ENCODE assay signal across 8 cellular contexts in the genomic region with DNA sequence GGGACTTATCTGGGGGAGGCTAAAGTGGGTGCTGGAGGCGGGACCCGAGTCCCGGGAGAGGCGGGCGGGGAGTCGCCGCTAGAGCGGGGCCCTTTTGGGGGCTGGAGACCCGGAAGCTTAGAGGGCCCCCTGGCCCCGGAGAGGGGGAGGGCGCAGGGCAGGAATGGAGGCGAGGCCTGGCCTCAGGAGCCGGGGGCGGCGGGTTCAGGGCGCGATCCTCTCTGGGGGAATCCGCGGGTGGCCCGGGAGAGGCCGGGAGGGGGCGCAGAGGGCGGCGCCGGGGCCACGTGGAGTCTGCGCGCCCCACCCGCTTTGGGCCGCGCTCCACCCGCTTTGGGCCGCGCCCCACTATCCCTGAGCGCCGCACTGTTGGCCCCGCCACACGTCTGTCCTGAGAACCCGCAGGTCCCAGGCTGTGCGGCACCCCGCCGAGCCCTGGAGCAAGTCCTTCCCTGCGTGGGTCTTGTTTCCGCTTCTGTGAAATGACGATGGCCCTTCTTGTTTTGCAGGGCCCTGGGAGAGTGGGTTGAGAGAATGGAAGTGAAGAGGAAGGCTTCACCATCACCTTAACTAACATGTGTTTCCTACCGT.
DNase-seq lines count a peak whose midpoint lies in the region; ATAC-seq, FAIRE-seq and TF ChIP-seq lines count a peak whose summit lies in the region.

No MANE protein-coding gene starts in this region.

- H3K4me3 Mint-ChIP-seq in CD8-positive, alpha-beta memory T cell = peak overlapping the region; percentile 84 to 88 (median 87)
- H3K4me3 Mint-ChIP-seq in astrocyte (ENCODE audit: unreplicated experiment) = peak overlapping the region; percentile 90

- peak; percentile 37 to 64 (median 49) for DNase-seq in CD8-positive, alpha-beta memory T cell
- DNase-seq in LNCaP clone FGC (ENCODE audit: low read depth) (no peak), T-helper 2 cell (peak; percentile 38 to 72 (median 50)), astrocyte (ENCODE audit: low read depth) (peak; percentile 49), cortex of kidney (lab: John Stamatoyannopoulos, UW) (no peak)

- no peak for FAIRE-seq in astrocyte (lab: Jason Lieb, UNC)

- peaks cover 0 to 4% of the 10 kb centered on the region in 2 donors for H3K27me3 Mint-ChIP-seq in CD8-positive, alpha-beta memory T cell
- H3K27me3 Mint-ChIP-seq in astrocyte (ENCODE audit: low read depth, unreplicated experiment) = peaks cover 3% of the 10 kb centered on the region

- no peaks in the 10 kb centered on the region for H4K20me1 ChIP-seq in astrocyte (ENCODE audit: insufficient read depth, low read length)

- no peaks in the 10 kb centered on the region for H3K9me3 Mint-ChIP-seq in CD8-positive, alpha-beta memory T cell
- H3K9me3 Mint-ChIP-seq in astrocyte (ENCODE audit: unreplicated experiment) = no peaks in the 10 kb centered on the region

- H3K4me1 Mint-ChIP-seq in CD8-positive, alpha-beta memory T cell = peaks cover 9 to 15% (median 13%) of the 10 kb centered on the region in 3 donors
- H3K4me1 Mint-ChIP-seq in astrocyte (ENCODE audit: low read depth, unreplicated experiment) = peaks cover 2% of the 10 kb centered on the region

- H3K9ac ChIP-seq in astrocyte (ENCODE audit: low read length) (peak overlapping the region; percentile 72), skeletal muscle satellite cell (ENCODE audit: low read depth, low read length) (peak overlapping the region; percentile 88)

- H3K27ac ChIP-seq in CD8-positive, alpha-beta memory T cell (ENCODE audit: low read depth, low read length) = peak overlapping the region; percentile 73
- H3K27ac ChIP-seq in astrocyte (ENCODE audit: low read depth, low read length) = peak overlapping the region; percentile 73

- H3K79me2 ChIP-seq in astrocyte (ENCODE audit: insufficient read depth, low read length) = no peaks in the 10 kb centered on the region

- TF ChIP-seq CTCF in LNCaP clone FGC (IDR thresholded peaks at IDR 0.05; ENCODE audit: control insufficient read depth, extremely low read depth, insufficient read depth) (peak; percentile 27; the same call in 1 of the 2 replicates), astrocyte (IDR thresholded peaks at IDR 0.05; ENCODE audit: insufficient read depth, low read depth, low read length) (no peak)

- no peaks in the 10 kb centered on the region for H3K36me3 ChIP-seq in CD8-positive, alpha-beta memory T cell (ENCODE audit: insufficient read depth, low read length)
- no peaks in the 10 kb centered on the region for H3K36me3 ChIP-seq in astrocyte (ENCODE audit: insufficient read depth, low read length)
- no peaks in the 10 kb centered on the region for H3K36me3 ChIP-seq in skeletal muscle satellite cell (ENCODE audit: insufficient read depth, low read length)

- peak overlapping the region in 7 of 8 donors; percentile 14 to 72 (median 39) for H3K27ac Mint-ChIP-seq in CD8-positive, alpha-beta memory T cell
- peak overlapping the region; percentile 84 for H3K27ac Mint-ChIP-seq in astrocyte (ENCODE audit: unreplicated experiment)

- peak overlapping the region; percentile 57 for H2AFZ ChIP-seq in astrocyte (ENCODE audit: low read depth, low read length)

- ATAC-seq in GM21360 (IDR thresholded peaks at IDR 0.05; ENCODE audit: unreplicated experiment) = peak; percentile 56

- no peaks in the 10 kb centered on the region for H3K9me3 ChIP-seq in CD8-positive, alpha-beta memory T cell (ENCODE audit: low read length)
- no peaks in the 10 kb centered on the region for H3K9me3 ChIP-seq in astrocyte (ENCODE audit: insufficient read depth, low read depth, low read length)
- no peaks in the 10 kb centered on the region for H3K9me3 ChIP-seq in skeletal muscle satellite cell (replicated peaks; ENCODE audit: low read length)

- CTCF ChIA-PET in CD8-positive, alpha-beta memory T cell (lab: Charles Lee) = no interaction called here

- H3K4me1 ChIP-seq in CD8-positive, alpha-beta memory T cell (ENCODE audit: insufficient read depth, low read length) = peaks cover 8% of the 10 kb centered on the region
- H3K4me1 ChIP-seq in astrocyte (ENCODE audit: insufficient read depth, low read length) (peaks cover 11% of the 10 kb centered on the region), skeletal muscle satellite cell (ENCODE audit: control insufficient read depth, insufficient read depth, low read length) (peaks cover 10% of the 10 kb centered on the region)

- H3K36me3 Mint-ChIP-seq in CD8-positive, alpha-beta memory T cell = no peaks in the 10 kb centered on the region
- peaks cover 3% of the 10 kb centered on the region for H3K36me3 Mint-ChIP-seq in astrocyte (ENCODE audit: low read depth, unreplicated experiment)

- POLR2A ChIA-PET in CD8-positive, alpha-beta memory T cell (lab: Charles Lee) = no interaction called here

- H3K4me2 ChIP-seq in astrocyte (ENCODE audit: low read length) = peak overlapping the region; percentile 83
- H3K4me2 ChIP-seq in skeletal muscle satellite cell (ENCODE audit: low read length) = peak overlapping the region; percentile 99

- H3K4me3 ChIP-seq in CD8-positive, alpha-beta memory T cell (ENCODE audit: low read length) = peak overlapping the region; percentile 77
- H3K4me3 ChIP-seq in LNCaP clone FGC (ENCODE audit: low read depth, low read length) = peak overlapping the region; percentile 59
- H3K4me3 ChIP-seq in astrocyte (ENCODE audit: insufficient read depth, low read depth, low read length) = peak overlapping the region; percentile 56
- H3K4me3 ChIP-seq in iPS-11a (ENCODE audit: low read depth, low read length) = peak overlapping the region; percentile 47
- H3K4me3 ChIP-seq in skeletal muscle satellite cell (ENCODE audit: low read length) = peak overlapping the region; percentile 86

- H3K27me3 ChIP-seq in CD8-positive, alpha-beta memory T cell (ENCODE audit: insufficient read depth, low read length, poor library complexity, severe bottlenecking) = no peaks in the 10 kb centered on the region
- no peaks in the 10 kb centered on the region for H3K27me3 ChIP-seq in astrocyte (ENCODE audit: insufficient read depth, low read length)
- H3K27me3 ChIP-seq in skeletal muscle satellite cell (ENCODE audit: control insufficient read depth, insufficient read depth, low read length) = no peaks in the 10 kb centered on the region

Comparison
In these comparisons a context has a peak if more than half of its experiments do, and no peak if none do; other contexts are left out.
1. DNase-seq: peak in CD8-positive, alpha-beta memory T cell (5 of 5), T-helper 2 cell (5 of 5) and astrocyte (single experiment); none in LNCaP clone FGC (single experiment) and cortex of kidney (single experiment).
2. Peak in every context shown above with its lines, with median percentiles within 50 percentile points of each other: H3K4me3 ChIP-seq.